Comparison of ENCODE assay signal across 20 cellular contexts in the genomic region with DNA sequence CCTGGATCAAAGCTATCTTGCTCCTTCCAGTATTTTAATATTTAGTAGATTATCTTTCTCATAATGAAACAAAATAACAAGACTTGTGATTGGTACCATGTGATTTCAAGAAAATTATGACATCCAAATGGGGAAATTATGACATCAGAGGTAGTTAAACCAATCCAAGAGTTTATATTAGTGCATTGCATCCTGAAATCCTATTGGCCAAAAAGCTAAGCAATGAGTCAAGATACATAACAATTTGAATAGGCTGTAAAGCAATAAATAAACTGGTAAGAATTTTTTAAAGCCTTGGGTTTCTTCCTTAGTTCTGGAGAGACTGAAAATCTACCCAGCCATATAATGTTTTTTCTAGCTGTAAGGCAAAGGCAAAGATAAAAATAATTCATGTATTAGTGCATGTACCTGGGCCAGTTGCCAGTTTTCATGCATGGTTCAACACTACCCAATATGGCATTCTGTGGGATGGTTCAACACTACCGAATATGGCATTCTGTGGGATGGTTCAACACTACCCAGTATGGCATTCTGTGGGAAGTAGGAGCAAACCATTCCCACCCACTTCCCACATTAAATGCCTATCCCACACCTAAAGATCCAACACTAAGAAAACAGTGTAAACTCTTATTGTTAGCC. TPM values are rescaled to one million over a fixed set of nuclear protein-coding genes. Genes with fewer than 3 reads are reported as not detected.
DNase-seq lines count a peak whose midpoint lies in the region; TF ChIP-seq lines count a peak whose summit lies in the region.
"Had no signal": no experiment of that assay in that cellular context is flagged by ENCODE, and none has a peak within 500 bp of the region (broad histone marks: within the 10 kb centered on the region; RNA-seq: fewer than 3 reads in every experiment).

A gene with protein sequence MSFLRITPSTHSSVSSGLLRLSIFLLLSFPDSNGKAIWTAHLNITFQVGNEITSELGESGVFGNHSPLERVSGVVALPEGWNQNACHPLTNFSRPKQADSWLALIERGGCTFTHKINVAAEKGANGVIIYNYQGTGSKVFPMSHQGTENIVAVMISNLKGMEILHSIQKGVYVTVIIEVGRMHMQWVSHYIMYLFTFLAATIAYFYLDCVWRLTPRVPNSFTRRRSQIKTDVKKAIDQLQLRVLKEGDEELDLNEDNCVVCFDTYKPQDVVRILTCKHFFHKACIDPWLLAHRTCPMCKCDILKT (minus strand): TSS at position 51 of the 639 bp plus-strand sequence. CDS start 172 bp downstream, outside the sequence.

- H3K27me3 Mint-ChIP-seq in T-helper 2 cell treated with Interferon-gamma antibody and Interleukin-4, amounts not matched to agents 5 μg/mL and 100 μg/mL, for 36 hours (ENCODE audit: low read depth) = no peaks in the 10 kb centered on the region
- H3K27me3 Mint-ChIP-seq: CD4-positive, CD25-positive, alpha-beta regulatory T cell had no signal

- no peaks in the 10 kb centered on the region for H3K4me1 ChIP-seq in HEK293 (ENCODE audit: control insufficient read depth, insufficient read depth, low read length)
- H3K4me1 ChIP-seq: BE2C, Caco-2 had no signal

- H3K4me3 ChIP-seq in HEK293 (ENCODE audit: low read depth, low read length) (no peak within 1 kb of the TSS), epithelial cell of proximal tubule (ENCODE audit: low read depth, low read length) (no peak within 1 kb of the TSS)
- H3K4me3 ChIP-seq: GM12878, GM23338, K562 had no signal

- H3K27ac Mint-ChIP-seq in T-helper 2 cell treated with Interferon-gamma antibody and Interleukin-4, amounts not matched to agents 5 μg/mL and 100 μg/mL, for 36 hours = no peak within 1 kb of the TSS
- H3K27ac Mint-ChIP-seq: CD4-positive, CD25-positive, alpha-beta regulatory T cell; GM23338; HFFc6 had no signal

- H3K9me3 Mint-ChIP-seq in T-helper 2 cell treated with Interferon-gamma antibody and Interleukin-4, amounts not matched to agents 5 μg/mL and 100 μg/mL, for 36 hours = no peaks in the 10 kb centered on the region
- H3K9me3 Mint-ChIP-seq: GM23338 had no signal

- H3K4me3 Mint-ChIP-seq in T-helper 2 cell treated with Interferon-gamma antibody and Interleukin-4, amounts not matched to agents 5 μg/mL and 100 μg/mL, for 36 hours = no peak within 1 kb of the TSS
- H3K4me3 Mint-ChIP-seq: CD4-positive, CD25-positive, alpha-beta regulatory T cell; GM23338; HFFc6 had no signal

- POLR2A ChIA-PET in HEK293 (lab: Yijun Ruan, JAX) = no interaction called here

- CTCF ChIA-PET in HEK293 (lab: Yijun Ruan, JAX) = no interaction called here

- in situ Hi-C loops in Caki2 (cut with HindIII; ENCODE audit: low pct_unique_long_range_greater_than_20kb, low sequenced_read_pairs) = no loop called here

- no peaks in the 10 kb centered on the region for H3K9me3 ChIP-seq in HEK293 (ENCODE audit: control insufficient read depth, insufficient read depth, low read depth, low read length)
- H3K9me3 ChIP-seq: BE2C, Caco-2 had no signal

- DNase-seq in Caki2 (ENCODE audit: low read depth) = peak; percentile 17
- DNase-seq in epithelial cell of proximal tubule (ENCODE audit: low read depth) = peak; percentile 35
- peak; percentile 61 for DNase-seq in renal cortical epithelial cell (ENCODE audit: low read depth)
- DNase-seq in putamen (ENCODE audit: low spot score) = no peak
- DNase-seq in NCI-H526 treated with DMSO at 0.1 percent for 48 hours (lab: John Stamatoyannopoulos, UW) = no peak
- DNase-seq in T-helper 2 cell treated with Interferon-gamma antibody and Interleukin-4, amounts not matched to agents 5 μg/mL and 100 μg/mL, for 36 hours (ENCODE audit: low spot score) = no peak
- DNase-seq: BE2C; C1 segment of cervical spinal cord; Caco-2; CD4-positive, CD25-positive, alpha-beta regulatory T cell; DMS153; DMS79; HCEC 1CT; HFFc6; IMR-90 had no signal

- TF ChIP-seq CTCF in HEK293 (tag by site-specific recombination; IDR thresholded peaks at IDR 0.05) (no peak), epithelial cell of proximal tubule (conservative IDR thresholded peaks at IDR 0.05; ENCODE audit: low read depth, low read length) (no peak)

- H3K36me3 ChIP-seq in HEK293 (ENCODE audit: control insufficient read depth in 2 of 2, insufficient read depth in 1 of 2, low read length in 2 of 2) = no peaks in the 10 kb centered on the region
- H3K36me3 ChIP-seq: BE2C had no signal

- no peak within 1 kb of the TSS for H3K27ac ChIP-seq in HEK293 (ENCODE audit: extremely low read depth, low read depth, low read length)

- no peaks in the 10 kb centered on the region for H3K4me1 Mint-ChIP-seq in T-helper 2 cell treated with Interferon-gamma antibody and Interleukin-4, amounts not matched to agents 5 μg/mL and 100 μg/mL, for 36 hours (ENCODE audit: low read depth)
- H3K4me1 Mint-ChIP-seq: CD4-positive, CD25-positive, alpha-beta regulatory T cell had no signal

- no peaks in the 10 kb centered on the region for H3K36me3 Mint-ChIP-seq in T-helper 2 cell treated with Interferon-gamma antibody and Interleukin-4, amounts not matched to agents 5 μg/mL and 100 μg/mL, for 36 hours (ENCODE audit: low read depth)
- H3K36me3 Mint-ChIP-seq: CD4-positive, CD25-positive, alpha-beta regulatory T cell had no signal

TF ChIP-seq in HEK293, 187 proteins besides CTCF, POLR2A, EP300 and RAD21:
- TF ChIP-seq EGR2 (tag by site-specific recombination; IDR thresholded peaks at IDR 0.05; ENCODE audit: low read depth) = peak; percentile 62
- TF ChIP-seq, protein P1, sequence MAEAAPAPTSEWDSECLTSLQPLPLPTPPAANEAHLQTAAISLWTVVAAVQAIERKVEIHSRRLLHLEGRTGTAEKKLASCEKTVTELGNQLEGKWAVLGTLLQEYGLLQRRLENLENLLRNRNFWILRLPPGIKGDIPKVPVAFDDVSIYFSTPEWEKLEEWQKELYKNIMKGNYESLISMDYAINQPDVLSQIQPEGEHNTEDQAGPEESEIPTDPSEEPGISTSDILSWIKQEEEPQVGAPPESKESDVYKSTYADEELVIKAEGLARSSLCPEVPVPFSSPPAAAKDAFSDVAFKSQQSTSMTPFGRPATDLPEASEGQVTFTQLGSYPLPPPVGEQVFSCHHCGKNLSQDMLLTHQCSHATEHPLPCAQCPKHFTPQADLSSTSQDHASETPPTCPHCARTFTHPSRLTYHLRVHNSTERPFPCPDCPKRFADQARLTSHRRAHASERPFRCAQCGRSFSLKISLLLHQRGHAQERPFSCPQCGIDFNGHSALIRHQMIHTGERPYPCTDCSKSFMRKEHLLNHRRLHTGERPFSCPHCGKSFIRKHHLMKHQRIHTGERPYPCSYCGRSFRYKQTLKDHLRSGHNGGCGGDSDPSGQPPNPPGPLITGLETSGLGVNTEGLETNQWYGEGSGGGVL (tag by site-specific recombination; IDR thresholded peaks at IDR 0.05) = no peak

RNA-seq across cellular contexts. Expression of the gene that starts here (rescaled TPM):
- total RNA-seq in Caki2 (2014; rRNA removed; shearing (Covaris generic); ENCODE audit: low replicate concordance) = not detected in 2 replicates
- total RNA-seq in epithelial cell of proximal tubule (0.14 and 2.2 TPM in 2 replicates), renal cortical epithelial cell (0.15 TPM in 1 of 2 replicates, not detected in the other)
- total RNA-seq: A172; Caco-2; CD4-positive, CD25-positive, alpha-beta regulatory T cell; HFFc6; IMR-90; K562 had no signal

Comparison
In these comparisons a context has a peak if more than half of its experiments do, and no peak if none do; other contexts are left out.
1. Peak in DNase-seq in Caki2; RNA of the gene not detected or under 1 TPM.
2. Peak in DNase-seq in renal cortical epithelial cell; RNA of the gene not detected or under 1 TPM.